8 cellular contexts compared by ENCODE assay signal in the genomic region with DNA sequence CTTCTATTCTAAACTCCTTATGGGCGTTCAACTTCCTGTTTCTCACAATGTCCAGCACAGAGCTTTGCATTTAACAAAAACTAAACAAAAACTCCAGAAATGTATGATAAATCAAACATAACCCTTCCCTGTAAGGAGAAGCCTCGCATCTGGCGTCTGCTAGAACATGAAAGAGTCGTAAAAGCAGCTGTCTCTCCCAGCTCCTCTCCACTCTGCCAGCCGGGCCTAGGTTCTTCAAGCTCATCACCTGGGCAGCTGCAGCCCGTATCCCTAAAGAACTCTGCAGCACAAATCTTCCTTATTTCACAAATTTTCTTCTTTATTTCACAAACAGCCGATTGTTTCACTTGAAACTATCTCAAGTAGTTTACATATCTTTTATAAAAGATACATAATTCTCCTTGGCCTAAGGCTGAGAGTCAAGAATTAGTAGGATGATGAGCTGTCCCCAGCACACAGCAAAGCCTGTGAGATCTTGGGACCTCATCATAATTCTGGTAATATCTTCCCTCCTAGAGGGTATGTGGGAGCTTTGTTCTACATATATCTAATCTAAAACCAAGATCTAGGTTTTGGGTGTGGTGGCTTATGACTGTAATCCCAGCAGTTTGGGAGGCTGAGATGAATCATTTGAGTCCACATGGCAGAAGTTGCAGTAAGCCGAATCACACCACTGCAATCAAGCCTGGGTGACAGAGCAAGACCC. TPM values are rescaled to one million over a fixed set of nuclear protein-coding genes. Genes with fewer than 3 reads are reported as not detected.
A peak's percentile ranks its signal among the peaks of the same experiment; 100 is the strongest.
DNase-seq lines count a peak whose midpoint lies in the region; ATAC-seq and TF ChIP-seq lines count a peak whose summit lies in the region.

No MANE protein-coding gene starts in this region.

- H3K27ac ChIP-seq in foreskin keratinocyte = peak overlapping the region; percentile 53

- DNase-seq in HS-5 (ENCODE audit: low read depth) = peak; percentile 58
- peak; percentile 7 to 35 for DNase-seq in activated CD4-positive, alpha-beta T cell treated with anti-CD3 and anti-CD28 coated beads, Interleukin-2, amount 50 U/mL, for 4 hours
- DNase-seq in foreskin keratinocyte = no peak
- DNase-seq in stimulated activated effector memory CD8-positive, alpha-beta T cell treated with anti-CD3 and anti-CD28 coated beads, Interleukin-12 subunit alpha, Interleukin-12 subunit beta, amount 100 ng/mL, for 72 hours (ENCODE audit: low spot score in 2 of 2) = peak in 1 of 2 donors; percentile 15
- DNase-seq in COLO668 (lab: John Stamatoyannopoulos, UW; ENCODE audit: unreplicated experiment) = no peak
- no peak for DNase-seq in cerebellar cortex (ENCODE audit: low spot score)
- DNase-seq in Kasumi-1 (lab: John Stamatoyannopoulos, UW) = no peak

- H3K27me3 ChIP-seq in foreskin keratinocyte = no peaks in the 10 kb centered on the region

- peak; percentile 85 for ATAC-seq in foreskin keratinocyte
- peak; percentile 100 for ATAC-seq in stimulated activated effector memory CD8-positive, alpha-beta T cell treated with anti-CD3 and anti-CD28 coated beads, Interleukin-12 subunit alpha, Interleukin-12 subunit beta, amount 100 ng/mL, for 72 hours
- no peak for ATAC-seq in HG03097 (IDR thresholded peaks at IDR 0.05; ENCODE audit: low FRiP score, unreplicated experiment)

- H3K4me3 Mint-ChIP-seq in stimulated activated effector memory CD8-positive, alpha-beta T cell treated with anti-CD3 and anti-CD28 coated beads, Interleukin-12 subunit alpha, Interleukin-12 subunit beta, amount 100 ng/mL, for 72 hours = peak overlapping the region; percentile 45

- H3K27ac Mint-ChIP-seq in stimulated activated effector memory CD8-positive, alpha-beta T cell treated with anti-CD3 and anti-CD28 coated beads, Interleukin-12 subunit alpha, Interleukin-12 subunit beta, amount 100 ng/mL, for 72 hours = peak overlapping the region; percentile 87

- no peak for TF ChIP-seq CTCF in foreskin keratinocyte (conservative IDR thresholded peaks at IDR 0.05)

- peaks cover 24% of the 10 kb centered on the region for H3K4me1 Mint-ChIP-seq in stimulated activated effector memory CD8-positive, alpha-beta T cell treated with anti-CD3 and anti-CD28 coated beads, Interleukin-12 subunit alpha, Interleukin-12 subunit beta, amount 100 ng/mL, for 72 hours

- H3K9me3 Mint-ChIP-seq in stimulated activated effector memory CD8-positive, alpha-beta T cell treated with anti-CD3 and anti-CD28 coated beads, Interleukin-12 subunit alpha, Interleukin-12 subunit beta, amount 100 ng/mL, for 72 hours = no peaks in the 10 kb centered on the region

- peaks cover 11% of the 10 kb centered on the region for H3K4me1 ChIP-seq in foreskin keratinocyte

- peaks cover 86% of the 10 kb centered on the region for H3K36me3 Mint-ChIP-seq in stimulated activated effector memory CD8-positive, alpha-beta T cell treated with anti-CD3 and anti-CD28 coated beads, Interleukin-12 subunit alpha, Interleukin-12 subunit beta, amount 100 ng/mL, for 72 hours

RNA-seq across cellular contexts. Expression of a gene that starts 35.3 kb away (rescaled TPM):
- 7,195 and 7,994 TPM in 2 replicates for total RNA-seq in foreskin keratinocyte
- 7,399 and 7,770 TPM in 2 replicates for polyA plus RNA-seq in foreskin keratinocyte

Comparison
In these comparisons a context has a peak if more than half of its experiments do, and no peak if none do; other contexts are left out.
1. DNase-seq: peak in HS-5 (single experiment) and activated CD4-positive, alpha-beta T cell treated with anti-CD3 and anti-CD28 coated beads, Interleukin-2, amount 50 U/mL, for 4 hours (2 of 2); none in foreskin keratinocyte (0 of 2), COLO668 (single experiment), cerebellar cortex (single experiment) and Kasumi-1 (0 of 2).